ENCODE assay signal across 13 cellular contexts in the genomic region with DNA sequence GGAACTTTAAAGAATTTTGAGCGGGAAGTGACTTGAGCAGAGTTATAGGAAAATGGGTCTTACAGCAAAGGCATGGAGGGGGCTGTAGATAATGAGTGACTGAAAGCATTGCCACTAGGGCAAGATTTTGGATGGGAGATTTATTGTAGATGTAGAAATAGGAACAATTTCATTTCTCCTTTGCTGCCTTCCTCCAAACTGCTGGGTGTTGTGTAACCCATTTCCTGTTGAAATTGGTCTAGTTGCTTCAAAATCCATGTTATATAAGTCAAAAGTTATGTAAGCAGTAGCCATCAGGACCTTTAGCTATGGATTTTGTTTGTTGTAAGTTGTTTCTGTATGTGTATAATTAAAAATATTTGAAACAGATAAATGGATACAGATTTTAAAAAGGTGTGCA. TPM values are rescaled to one million over a fixed set of nuclear protein-coding genes. Genes with fewer than 3 reads are reported as not detected.
DNase-seq lines count a peak whose midpoint lies in the region; ATAC-seq and TF ChIP-seq lines count a peak whose summit lies in the region.
"Had no signal": no experiment of that assay in that cellular context is flagged by ENCODE, and none has a peak within 500 bp of the region (broad histone marks: within the 10 kb centered on the region; RNA-seq: fewer than 3 reads in every experiment).

No MANE protein-coding gene starts in this region.

- no peak overlapping the region for H3K4me2 ChIP-seq in mesenchymal stem cell (ENCODE audit: low read length, poor library complexity, severe bottlenecking)

- no peaks in the 10 kb centered on the region for H3K9me3 ChIP-seq in adipocyte (ENCODE audit: control insufficient read depth, low read length)
- no peaks in the 10 kb centered on the region for H3K9me3 ChIP-seq in mesenchymal stem cell (ENCODE audit: control insufficient read depth, low read length)

- H3K23ac ChIP-seq in mesenchymal stem cell (ENCODE audit: low read length in 2 of 2): no peak overlapping the region

- peaks cover 0 to 1% (median 0%) of the 10 kb centered on the region in 3 donors for H3K27me3 Mint-ChIP-seq in CD14-positive monocyte (ENCODE audit: low read depth in 3 of 3)
- H3K27me3 Mint-ChIP-seq: stimulated activated naive CD8-positive, alpha-beta T cell treated with anti-CD3 and anti-CD28 coated beads, Interleukin-15, Interleukin-2, amounts not matched to agents 100 ng/mL and 50 ng/mL, for 24 hours had no signal

- no peak overlapping the region for H2AK5ac ChIP-seq in mesenchymal stem cell (ENCODE audit: low read length, severe bottlenecking)

- no peak overlapping the region for H3K4ac ChIP-seq in mesenchymal stem cell (ENCODE audit: low read depth in 1 of 2, low read length in 2 of 2)

- peaks cover 24 to 38% of the 10 kb centered on the region in 2 donors for H3K36me3 Mint-ChIP-seq in CD14-positive monocyte

- peaks cover 0 to 1% (median 0%) of the 10 kb centered on the region in 7 donors for H3K9me3 Mint-ChIP-seq in CD14-positive monocyte
- H3K9me3 Mint-ChIP-seq: stimulated activated naive CD8-positive, alpha-beta T cell treated with anti-CD3 and anti-CD28 coated beads, Interleukin-15, Interleukin-2, amounts not matched to agents 100 ng/mL and 50 ng/mL, for 24 hours had no signal

- 100% methylated on average over 1 of the region's 1 CpG for WGBS in mesenchymal stem cell

- H3K79me1 ChIP-seq in mesenchymal stem cell (replicated peaks; ENCODE audit: low read length, poor library complexity, severe bottlenecking): peaks cover 2% of the 10 kb centered on the region

- H2AFZ ChIP-seq in mesenchymal stem cell (ENCODE audit: low read depth, low read length): no peak overlapping the region

- H3K27me3 ChIP-seq in adipocyte (replicated peaks; ENCODE audit: control insufficient read depth, insufficient read depth, low read length): no peaks in the 10 kb centered on the region
- no peaks in the 10 kb centered on the region for H3K27me3 ChIP-seq in mesenchymal stem cell (ENCODE audit: control insufficient read depth in 1 of 2, insufficient read depth in 1 of 2, low read length in 2 of 2)
- H3K27me3 ChIP-seq: brain microvascular endothelial cell had no signal

- peak overlapping the region; percentile 68 to 94 (median 89) for H3K27ac Mint-ChIP-seq in CD14-positive monocyte

- H3K36me3 ChIP-seq in adipocyte (ENCODE audit: control insufficient read depth, insufficient read depth, low read length, severe bottlenecking): peaks cover 17% of the 10 kb centered on the region
- peaks cover 8 to 25% of the 10 kb centered on the region in 2 experiments for H3K36me3 ChIP-seq in mesenchymal stem cell (ENCODE audit: control insufficient read depth in 1 of 2, insufficient read depth in 2 of 2, low read depth in 1 of 2, low read length in 2 of 2)
- H3K36me3 ChIP-seq: brain microvascular endothelial cell had no signal

- in situ Hi-C loops in KBM-7 (cut with MboI; ENCODE audit: low pct_unique_long_range_greater_than_20kb, low sequenced_read_pairs): no loop called here

- no peak overlapping the region for H3K27ac ChIP-seq in mesenchymal stem cell (ENCODE audit: low read length, poor library complexity, severe bottlenecking)
- H3K27ac ChIP-seq: brain microvascular endothelial cell had no signal

- H3K9ac ChIP-seq in adipocyte (ENCODE audit: low read length) (no peak overlapping the region), mesenchymal stem cell (ENCODE audit: low read length) (no peak overlapping the region)

- ATAC-seq in HG03139 (IDR thresholded peaks at IDR 0.05; ENCODE audit: unreplicated experiment): no peak
- ATAC-seq: Panc1 had no signal

- no peak for TF ChIP-seq CTCF in CD14-positive monocyte (IDR thresholded peaks at IDR 0.05)

- peak overlapping the region; percentile 54 to 80 for H3K4me3 Mint-ChIP-seq in CD14-positive monocyte
- H3K4me3 Mint-ChIP-seq: stimulated activated naive CD8-positive, alpha-beta T cell treated with anti-CD3 and anti-CD28 coated beads, Interleukin-15, Interleukin-2, amounts not matched to agents 100 ng/mL and 50 ng/mL, for 24 hours had no signal

- H3K4me1 ChIP-seq in adipocyte (ENCODE audit: control insufficient read depth, insufficient read depth, low read length) (peaks cover 35% of the 10 kb centered on the region), mesenchymal stem cell (ENCODE audit: control insufficient read depth, insufficient read depth, low read depth, low read length) (peaks cover 5% of the 10 kb centered on the region)

- H2BK5ac ChIP-seq in mesenchymal stem cell (ENCODE audit: low read depth, low read length, poor library complexity, severe bottlenecking): no peak overlapping the region

- DNase-seq in CD14-positive monocyte (ENCODE audit: low spot score): no peak
- peak; percentile 59 for DNase-seq in KBM-7
- DNase-seq in adipocyte (ENCODE audit: low read depth): peak; percentile 61
- peak; percentile 33 for DNase-seq in mesenchymal stem cell
- DNase-seq in NCI-H510A (lab: John Stamatoyannopoulos, UW): no peak
- DNase-seq in NK-92 treated with Interleukin-12 subunit alpha and Interleukin-12 subunit beta, amount 100 ng/mL, for 24 hours (lab: John Stamatoyannopoulos, UW): no peak
- DNase-seq in DMS79 treated with DMSO at 0.1 percent for 48 hours (lab: John Stamatoyannopoulos, UW): no peak
- DNase-seq: activated CD4-positive, alpha-beta T cell treated with anti-CD3 and anti-CD28 coated beads for 48 hours; brain microvascular endothelial cell; NCI-H1105 treated with DMSO at 0.1 percent for 48 hours had no signal

- no peak overlapping the region for H2BK12ac ChIP-seq in mesenchymal stem cell (ENCODE audit: low read length in 2 of 2)

- no peak overlapping the region for H4K8ac ChIP-seq in mesenchymal stem cell (ENCODE audit: low read length)

- intact Hi-C loops in CD14-positive monocyte (cut with micrococcal nuclease): no loop called here

- H3K4me1 Mint-ChIP-seq in CD14-positive monocyte: peaks cover 72% of the 10 kb centered on the region

- no peak overlapping the region for H2BK15ac ChIP-seq in mesenchymal stem cell (ENCODE audit: low read depth, poor library complexity, severe bottlenecking)

- H3K18ac ChIP-seq in mesenchymal stem cell (ENCODE audit: low read depth in 1 of 2, low read length in 2 of 2): peak overlapping the region in 1 of 2 experiments; percentile 28

- no peak overlapping the region for H3K14ac ChIP-seq in mesenchymal stem cell (ENCODE audit: low read length in 2 of 2)

- no peak overlapping the region for H4K91ac ChIP-seq in mesenchymal stem cell (ENCODE audit: low read length)

- H3K4me3 ChIP-seq in adipocyte (ENCODE audit: low read length) (peak overlapping the region; percentile 20), mesenchymal stem cell (ENCODE audit: insufficient read depth in 1 of 2, low read depth in 1 of 2, low read length in 2 of 2) (no peak overlapping the region)

- H2BK120ac ChIP-seq in mesenchymal stem cell (ENCODE audit: low read depth, low read length): no peak overlapping the region

RNA-seq across cellular contexts. Expression of gene YWHAB, which starts 11.1 kb away (rescaled TPM):
- 100 to 1,000 TPM; 504 to 654 TPM for polyA plus RNA-seq in CD14-positive monocyte
- polyA plus RNA-seq in mesenchymal stem cell (2013, experiment 1 of 2): 244 TPM
- 253 TPM for polyA plus RNA-seq in mesenchymal stem cell (2013, experiment 2 of 2)

RNA-seq across cellular contexts. Expression of gene PABPC1L, which starts 13.3 kb away (rescaled TPM):
- polyA plus RNA-seq in CD14-positive monocyte: under 1 TPM in 1 of 2 donors, not detected in 1; 0.21 TPM
- polyA plus RNA-seq in mesenchymal stem cell (2013, experiment 1 of 2): 16.4 TPM
- polyA plus RNA-seq in mesenchymal stem cell (2013, experiment 2 of 2): 13.8 TPM

Comparison
In these comparisons a context has a peak if more than half of its experiments do, and no peak if none do; other contexts are left out.
1. DNase-seq: peak in KBM-7 (single experiment), adipocyte (single experiment) and mesenchymal stem cell (single experiment); none in CD14-positive monocyte (single experiment), NCI-H510A (single experiment), NK-92 treated with Interleukin-12 subunit alpha and Interleukin-12 subunit beta, amount 100 ng/mL, for 24 hours (single experiment) and DMS79 treated with DMSO at 0.1 percent for 48 hours (single experiment).